ENCODE assay signal across 8 cellular contexts in the genomic region with DNA sequence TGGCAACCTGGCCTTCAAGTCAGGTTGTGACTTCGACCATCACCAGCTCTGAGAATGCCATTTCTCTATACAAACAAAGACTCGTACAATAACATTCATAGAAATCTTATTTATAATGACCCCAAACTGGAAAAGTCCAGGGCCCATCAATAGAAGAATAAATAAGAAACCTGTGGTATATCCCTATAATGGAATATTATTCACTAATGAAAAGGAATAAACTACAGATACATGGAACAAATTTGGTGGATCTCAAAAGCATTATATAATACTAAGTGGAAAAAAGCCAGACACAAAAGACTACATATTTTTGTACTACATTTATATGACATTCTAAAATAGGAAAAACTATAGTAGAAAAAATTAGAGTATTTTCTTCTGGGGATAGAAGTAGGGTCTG.
"Had no signal": no experiment of that assay in that cellular context is flagged by ENCODE, and none has a peak within 500 bp of the region (broad histone marks: within the 10 kb centered on the region; RNA-seq: fewer than 3 reads in every experiment).

No MANE protein-coding gene starts in this region.

- ATAC-seq: GM12878 had no signal

- DNase-seq: GDM1, GF-D8 had no signal

- H3K4me3 ChIP-seq: GM12878 had no signal

- FAIRE-seq: G401.6, GM12878, GM12891, GM12892, GM18507, GM19239 had no signal
